7 cellular contexts compared by ENCODE assay signal in the genomic region with DNA sequence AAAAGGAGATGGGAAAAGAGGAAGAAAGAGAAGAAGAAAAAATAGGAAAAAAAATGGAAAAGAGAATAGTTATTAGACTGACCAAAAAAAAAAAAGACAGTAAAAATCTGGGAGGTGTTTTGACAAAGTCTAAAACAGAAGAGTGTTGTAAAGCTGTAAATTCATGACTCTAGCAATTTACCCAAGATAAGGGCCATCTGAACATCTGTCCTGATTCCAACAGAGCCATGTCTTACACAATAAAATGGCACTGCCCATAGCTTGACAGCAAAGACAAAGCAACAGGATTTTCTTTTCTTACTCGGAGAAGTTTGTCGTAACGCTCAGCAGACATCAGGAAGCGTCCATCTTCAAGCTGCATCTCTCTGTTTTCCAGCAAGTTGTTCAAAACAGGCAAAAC.
"Had no signal": no experiment of that assay in that cellular context is flagged by ENCODE, and none has a peak within 500 bp of the region (broad histone marks: within the 10 kb centered on the region; RNA-seq: fewer than 3 reads in every experiment).

No MANE protein-coding gene starts in this region.

- DNase-seq: GDM1, GF-D8 had no signal

- FAIRE-seq: G401.6, GM12878, GM12891, GM12892, GM18507 had no signal

- H3K4me3 ChIP-seq: GM12878 had no signal

- ATAC-seq: GM12878 had no signal
